1 cellular context compared by ENCODE assay signal in genomic region chr10:29811751-29812427, GRCh38.
A peak's percentile ranks its signal among the peaks of the same experiment; 100 is the strongest.
TF ChIP-seq lines count a peak whose summit lies in the region.

No MANE protein-coding gene starts in this region.

TF ChIP-seq in HEK293, 187 proteins besides CTCF, POLR2A, EP300 and RAD21 (continued from another document and continues in another):
- TF ChIP-seq, protein P1, sequence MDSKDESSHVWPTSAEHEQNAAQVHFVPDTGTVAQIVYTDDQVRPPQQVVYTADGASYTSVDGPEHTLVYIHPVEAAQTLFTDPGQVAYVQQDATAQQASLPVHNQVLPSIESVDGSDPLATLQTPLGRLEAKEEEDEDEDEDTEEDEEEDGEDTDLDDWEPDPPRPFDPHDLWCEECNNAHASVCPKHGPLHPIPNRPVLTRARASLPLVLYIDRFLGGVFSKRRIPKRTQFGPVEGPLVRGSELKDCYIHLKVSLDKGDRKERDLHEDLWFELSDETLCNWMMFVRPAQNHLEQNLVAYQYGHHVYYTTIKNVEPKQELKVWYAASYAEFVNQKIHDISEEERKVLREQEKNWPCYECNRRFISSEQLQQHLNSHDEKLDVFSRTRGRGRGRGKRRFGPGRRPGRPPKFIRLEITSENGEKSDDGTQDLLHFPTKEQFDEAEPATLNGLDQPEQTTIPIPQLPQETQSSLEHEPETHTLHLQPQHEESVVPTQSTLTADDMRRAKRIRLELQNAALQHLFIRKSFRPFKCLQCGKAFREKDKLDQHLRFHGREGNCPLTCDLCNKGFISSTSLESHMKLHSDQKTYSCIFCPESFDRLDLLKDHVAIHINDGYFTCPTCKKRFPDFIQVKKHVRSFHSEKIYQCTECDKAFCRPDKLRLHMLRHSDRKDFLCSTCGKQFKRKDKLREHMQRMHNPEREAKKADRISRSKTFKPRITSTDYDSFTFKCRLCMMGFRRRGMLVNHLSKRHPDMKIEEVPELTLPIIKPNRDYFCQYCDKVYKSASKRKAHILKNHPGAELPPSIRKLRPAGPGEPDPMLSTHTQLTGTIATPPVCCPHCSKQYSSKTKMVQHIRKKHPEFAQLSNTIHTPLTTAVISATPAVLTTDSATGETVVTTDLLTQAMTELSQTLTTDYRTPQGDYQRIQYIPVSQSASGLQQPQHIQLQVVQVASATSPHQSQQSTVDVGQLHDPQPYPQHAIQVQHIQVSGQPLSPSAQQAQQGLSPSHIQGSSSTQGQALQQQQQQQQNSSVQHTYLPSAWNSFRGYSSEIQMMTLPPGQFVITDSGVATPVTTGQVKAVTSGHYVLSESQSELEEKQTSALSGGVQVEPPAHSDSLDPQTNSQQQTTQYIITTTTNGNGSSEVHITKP (tag by site-specific recombination; IDR thresholded peaks at IDR 0.05) = peak; percentile 94
- peak; percentile 26; the same call in 1 of the 2 replicates for TF ChIP-seq ZBTB44 (tag by site-specific recombination; IDR thresholded peaks at IDR 0.05)
- TF ChIP-seq ZNF324 (tag by site-specific recombination; IDR thresholded peaks at IDR 0.05) = no peak
- peak; percentile 82 for TF ChIP-seq ZEB2 (tag by site-specific recombination; IDR thresholded peaks at IDR 0.05)
- peak; percentile 94 for TF ChIP-seq TSHZ1 (tag by site-specific recombination; IDR thresholded peaks at IDR 0.05; ENCODE audit: borderline replicate concordance)
- no peak for TF ChIP-seq ZNF610 (tag by site-specific recombination; IDR thresholded peaks at IDR 0.05; ENCODE audit: borderline replicate concordance)
- TF ChIP-seq ZNF701 (tag by site-specific recombination; IDR thresholded peaks at IDR 0.05) = no peak
- TF ChIP-seq ZNF785 (tag by site-specific recombination; IDR thresholded peaks at IDR 0.05) = no peak
- TF ChIP-seq ZNF394 (tag by site-specific recombination; IDR thresholded peaks at IDR 0.05; ENCODE audit: borderline replicate concordance) = peak; percentile 68; the same call in 1 of the 2 replicates
- peak; percentile 69 for TF ChIP-seq ATF2 (tag by site-specific recombination; IDR thresholded peaks at IDR 0.05; ENCODE audit: low read depth)
- TF ChIP-seq SCRT2 (tag by site-specific recombination; IDR thresholded peaks at IDR 0.05) = peak; percentile 57
- TF ChIP-seq, protein P2, sequence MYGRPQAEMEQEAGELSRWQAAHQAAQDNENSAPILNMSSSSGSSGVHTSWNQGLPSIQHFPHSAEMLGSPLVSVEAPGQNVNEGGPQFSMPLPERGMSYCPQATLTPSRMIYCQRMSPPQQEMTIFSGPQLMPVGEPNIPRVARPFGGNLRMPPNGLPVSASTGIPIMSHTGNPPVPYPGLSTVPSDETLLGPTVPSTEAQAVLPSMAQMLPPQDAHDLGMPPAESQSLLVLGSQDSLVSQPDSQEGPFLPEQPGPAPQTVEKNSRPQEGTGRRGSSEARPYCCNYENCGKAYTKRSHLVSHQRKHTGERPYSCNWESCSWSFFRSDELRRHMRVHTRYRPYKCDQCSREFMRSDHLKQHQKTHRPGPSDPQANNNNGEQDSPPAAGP (tag by site-specific recombination; IDR thresholded peaks at IDR 0.05) = peak; percentile 92
- TF ChIP-seq, protein P3, sequence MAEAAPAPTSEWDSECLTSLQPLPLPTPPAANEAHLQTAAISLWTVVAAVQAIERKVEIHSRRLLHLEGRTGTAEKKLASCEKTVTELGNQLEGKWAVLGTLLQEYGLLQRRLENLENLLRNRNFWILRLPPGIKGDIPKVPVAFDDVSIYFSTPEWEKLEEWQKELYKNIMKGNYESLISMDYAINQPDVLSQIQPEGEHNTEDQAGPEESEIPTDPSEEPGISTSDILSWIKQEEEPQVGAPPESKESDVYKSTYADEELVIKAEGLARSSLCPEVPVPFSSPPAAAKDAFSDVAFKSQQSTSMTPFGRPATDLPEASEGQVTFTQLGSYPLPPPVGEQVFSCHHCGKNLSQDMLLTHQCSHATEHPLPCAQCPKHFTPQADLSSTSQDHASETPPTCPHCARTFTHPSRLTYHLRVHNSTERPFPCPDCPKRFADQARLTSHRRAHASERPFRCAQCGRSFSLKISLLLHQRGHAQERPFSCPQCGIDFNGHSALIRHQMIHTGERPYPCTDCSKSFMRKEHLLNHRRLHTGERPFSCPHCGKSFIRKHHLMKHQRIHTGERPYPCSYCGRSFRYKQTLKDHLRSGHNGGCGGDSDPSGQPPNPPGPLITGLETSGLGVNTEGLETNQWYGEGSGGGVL (tag by site-specific recombination; IDR thresholded peaks at IDR 0.05) = peak; percentile 91
- TF ChIP-seq ZBTB21 (tag by site-specific recombination; IDR thresholded peaks at IDR 0.05) = peak; percentile 90
- 0 out of 2 replicates have a peak, but pooled peaks have one; percentile 13 for TF ChIP-seq ZIC2 (tag by site-specific recombination; IDR thresholded peaks at IDR 0.05)
- TF ChIP-seq ZNF302 (tag by site-specific recombination; IDR thresholded peaks at IDR 0.05; ENCODE audit: low read depth) = 0 out of 2 replicates have a peak, but pooled peaks have one; percentile 21
- no peak for TF ChIP-seq KLF9 (tag by site-specific recombination; IDR thresholded peaks at IDR 0.05; ENCODE audit: low read depth)
- TF ChIP-seq GLIS1 (tag by site-specific recombination; IDR thresholded peaks at IDR 0.05) = peak; percentile 54; the same call in 1 of the 2 replicates
- TF ChIP-seq ZNF449 (tag by site-specific recombination; IDR thresholded peaks at IDR 0.05) = peak; percentile 70
- peak; percentile 35; the same call in 1 of the 2 replicates for TF ChIP-seq ZBTB17 (tag by site-specific recombination; IDR thresholded peaks at IDR 0.05)
- peak; percentile 75 for TF ChIP-seq ZNF366 (tag by site-specific recombination; conservative IDR thresholded peaks at IDR 0.05)
- TF ChIP-seq, protein P4, sequence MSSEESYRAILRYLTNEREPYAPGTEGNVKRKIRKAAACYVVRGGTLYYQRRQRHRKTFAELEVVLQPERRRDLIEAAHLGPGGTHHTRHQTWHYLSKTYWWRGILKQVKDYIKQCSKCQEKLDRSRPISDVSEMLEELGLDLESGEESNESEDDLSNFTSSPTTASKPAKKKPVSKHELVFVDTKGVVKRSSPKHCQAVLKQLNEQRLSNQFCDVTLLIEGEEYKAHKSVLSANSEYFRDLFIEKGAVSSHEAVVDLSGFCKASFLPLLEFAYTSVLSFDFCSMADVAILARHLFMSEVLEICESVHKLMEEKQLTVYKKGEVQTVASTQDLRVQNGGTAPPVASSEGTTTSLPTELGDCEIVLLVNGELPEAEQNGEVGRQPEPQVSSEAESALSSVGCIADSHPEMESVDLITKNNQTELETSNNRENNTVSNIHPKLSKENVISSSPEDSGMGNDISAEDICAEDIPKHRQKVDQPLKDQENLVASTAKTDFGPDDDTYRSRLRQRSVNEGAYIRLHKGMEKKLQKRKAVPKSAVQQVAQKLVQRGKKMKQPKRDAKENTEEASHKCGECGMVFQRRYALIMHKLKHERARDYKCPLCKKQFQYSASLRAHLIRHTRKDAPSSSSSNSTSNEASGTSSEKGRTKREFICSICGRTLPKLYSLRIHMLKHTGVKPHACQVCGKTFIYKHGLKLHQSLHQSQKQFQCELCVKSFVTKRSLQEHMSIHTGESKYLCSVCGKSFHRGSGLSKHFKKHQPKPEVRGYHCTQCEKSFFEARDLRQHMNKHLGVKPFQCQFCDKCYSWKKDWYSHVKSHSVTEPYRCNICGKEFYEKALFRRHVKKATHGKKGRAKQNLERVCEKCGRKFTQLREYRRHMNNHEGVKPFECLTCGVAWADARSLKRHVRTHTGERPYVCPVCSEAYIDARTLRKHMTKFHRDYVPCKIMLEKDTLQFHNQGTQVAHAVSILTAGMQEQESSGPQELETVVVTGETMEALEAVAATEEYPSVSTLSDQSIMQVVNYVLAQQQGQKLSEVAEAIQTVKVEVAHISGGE (tag by site-specific recombination; conservative IDR thresholded peaks at IDR 0.05; ENCODE audit: low read depth) = no peak
- peak; percentile 81; the same call in 1 of the 2 replicates for TF ChIP-seq ZSCAN23 (tag by site-specific recombination; IDR thresholded peaks at IDR 0.05)
- TF ChIP-seq ZNF629 (tag by site-specific recombination; IDR thresholded peaks at IDR 0.05) = peak; percentile 97
- TF ChIP-seq, protein P5, sequence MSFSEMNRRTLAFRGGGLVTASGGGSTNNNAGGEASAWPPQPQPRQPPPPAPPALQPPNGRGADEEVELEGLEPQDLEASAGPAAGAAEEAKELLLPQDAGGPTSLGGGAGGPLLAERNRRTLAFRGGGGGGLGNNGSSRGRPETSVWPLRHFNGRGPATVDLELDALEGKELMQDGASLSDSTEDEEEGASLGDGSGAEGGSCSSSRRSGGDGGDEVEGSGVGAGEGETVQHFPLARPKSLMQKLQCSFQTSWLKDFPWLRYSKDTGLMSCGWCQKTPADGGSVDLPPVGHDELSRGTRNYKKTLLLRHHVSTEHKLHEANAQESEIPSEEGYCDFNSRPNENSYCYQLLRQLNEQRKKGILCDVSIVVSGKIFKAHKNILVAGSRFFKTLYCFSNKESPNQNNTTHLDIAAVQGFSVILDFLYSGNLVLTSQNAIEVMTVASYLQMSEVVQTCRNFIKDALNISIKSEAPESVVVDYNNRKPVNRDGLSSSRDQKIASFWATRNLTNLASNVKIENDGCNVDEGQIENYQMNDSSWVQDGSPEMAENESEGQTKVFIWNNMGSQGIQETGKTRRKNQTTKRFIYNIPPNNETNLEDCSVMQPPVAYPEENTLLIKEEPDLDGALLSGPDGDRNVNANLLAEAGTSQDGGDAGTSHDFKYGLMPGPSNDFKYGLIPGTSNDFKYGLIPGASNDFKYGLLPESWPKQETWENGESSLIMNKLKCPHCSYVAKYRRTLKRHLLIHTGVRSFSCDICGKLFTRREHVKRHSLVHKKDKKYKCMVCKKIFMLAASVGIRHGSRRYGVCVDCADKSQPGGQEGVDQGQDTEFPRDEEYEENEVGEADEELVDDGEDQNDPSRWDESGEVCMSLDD (tag by site-specific recombination; IDR thresholded peaks at IDR 0.05) = peak; percentile 53; the same call in 1 of the 2 replicates
- no peak for TF ChIP-seq GLI4 (tag by site-specific recombination; IDR thresholded peaks at IDR 0.05)
- no peak for TF ChIP-seq ZNF266 (tag by site-specific recombination; IDR thresholded peaks at IDR 0.05; ENCODE audit: low read depth)
- no peak for TF ChIP-seq ZSCAN5A (tag by site-specific recombination; IDR thresholded peaks at IDR 0.05)
